ENCODE assay signal across 13 cellular contexts in the genomic region with DNA sequence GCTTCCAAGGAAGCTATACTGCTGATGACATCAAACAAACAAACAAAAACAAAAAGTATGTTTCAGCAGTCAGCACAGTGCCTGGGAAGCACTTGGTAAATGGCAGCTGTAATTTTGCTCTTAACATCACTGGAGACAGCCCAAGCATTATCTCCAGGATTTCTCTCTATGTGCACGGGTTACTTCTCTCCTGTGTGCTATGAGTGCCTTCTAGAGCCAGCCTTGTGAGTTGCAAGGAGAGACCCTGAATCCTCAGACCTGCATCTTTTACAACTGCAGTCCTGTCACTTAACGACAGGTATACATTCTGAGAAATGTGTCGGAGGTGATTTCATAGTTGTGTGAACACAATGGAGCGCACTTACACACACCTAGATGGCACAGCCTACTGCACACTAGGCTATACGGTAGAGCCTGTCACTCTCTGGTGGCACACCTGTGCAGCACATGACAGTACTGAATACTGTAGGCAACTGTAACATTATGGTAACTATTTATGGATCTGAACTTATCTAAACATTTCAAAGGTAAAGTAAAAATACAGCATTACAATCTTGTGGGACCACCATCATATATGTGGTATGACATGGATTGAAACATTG.
DNase-seq lines count a peak whose midpoint lies in the region; ATAC-seq and TF ChIP-seq lines count a peak whose summit lies in the region.
"Had no signal": no experiment of that assay in that cellular context is flagged by ENCODE, and none has a peak within 500 bp of the region (broad histone marks: within the 10 kb centered on the region; RNA-seq: fewer than 3 reads in every experiment).

No MANE protein-coding gene starts in this region.

- in situ Hi-C loops in GM13977 (cut with MboI; ENCODE audit: low pct_unique_long_range_greater_than_20kb, low sequenced_read_pairs, unreplicated experiment), result no loop called here

- no peak overlapping the region for H3K4me2 ChIP-seq in hepatocyte

- H3K36me3 ChIP-seq in RWPE2 (ENCODE audit: low read depth) (no peaks in the 10 kb centered on the region), hepatocyte (replicated peaks; ENCODE audit: insufficient read depth, low read depth) (no peaks in the 10 kb centered on the region)
- H3K36me3 ChIP-seq in effector memory CD4-positive, alpha-beta T cell (ENCODE audit: control insufficient read depth, insufficient read depth, low read length), result no peaks in the 10 kb centered on the region
- H3K36me3 ChIP-seq: spleen had no signal

- H4K20me1 ChIP-seq in hepatocyte (ENCODE audit: insufficient read depth, poor library complexity, severe bottlenecking), result no peaks in the 10 kb centered on the region

- H3K4me3 ChIP-seq in AG10803 (ENCODE audit: low read length) (no peak overlapping the region), RWPE2 (ENCODE audit: severe bottlenecking) (no peak overlapping the region), hepatocyte (no peak overlapping the region)
- no peak overlapping the region for H3K4me3 ChIP-seq in effector memory CD4-positive, alpha-beta T cell (ENCODE audit: insufficient read depth, low read depth, low read length, poor library complexity, severe bottlenecking)
- H3K4me3 ChIP-seq: spleen had no signal

- ATAC-seq in RWPE2 (ENCODE audit: low read depth), result no peak
- ATAC-seq in GM18907 (IDR thresholded peaks at IDR 0.05; ENCODE audit: unreplicated experiment), result no peak
- ATAC-seq in HG03135 (IDR thresholded peaks at IDR 0.05; ENCODE audit: unreplicated experiment), result no peak

- no peak for DNase-seq in AG10803 (ENCODE audit: low read depth)
- no peak for DNase-seq in GM13977 (ENCODE audit: low spot score)
- no peak for DNase-seq in RWPE2 (ENCODE audit: low spot score)
- DNase-seq in hepatocyte (ENCODE audit: low spot score), result peak; percentile 19
- no peak for DNase-seq in effector memory CD4-positive, alpha-beta T cell
- DNase-seq in SHP77 (lab: John Stamatoyannopoulos, UW), result no peak
- DNase-seq: activated CD4-positive, alpha-beta T cell treated with anti-CD3 and anti-CD28 coated beads, Interleukin-2, amount 10 ng/mL, durations not matched to agents 24 days and 14 days; activated naive CD8-positive, alpha-beta T cell treated with anti-CD3 and anti-CD28 coated beads for 36 hours; mesenchymal stem cell; spleen; stimulated activated naive CD4-positive, alpha-beta T cell had no signal

- 77% methylated on average over 5 of the region's 5 CpGs for WGBS in hepatocyte (ENCODE audit: low lambda C conversion rate, missing lambda C conversion rate)

- H3K27ac ChIP-seq in RWPE2 (ENCODE audit: poor library complexity, severe bottlenecking) (no peak overlapping the region), hepatocyte (no peak overlapping the region)
- H3K27ac ChIP-seq in effector memory CD4-positive, alpha-beta T cell (ENCODE audit: insufficient read depth, low read length, poor library complexity, severe bottlenecking), result no peak overlapping the region
- H3K27ac ChIP-seq: spleen had no signal

- H3K27me3 ChIP-seq in RWPE2 (ENCODE audit: insufficient read depth, poor library complexity, severe bottlenecking) (no peaks in the 10 kb centered on the region), hepatocyte (no peaks in the 10 kb centered on the region)
- H3K27me3 ChIP-seq in effector memory CD4-positive, alpha-beta T cell (replicated peaks; ENCODE audit: control insufficient read depth, insufficient read depth, low read length, poor library complexity, severe bottlenecking), result no peaks in the 10 kb centered on the region

- no peaks in the 10 kb centered on the region for H3K79me2 ChIP-seq in hepatocyte

- H3K9me2 ChIP-seq in hepatocyte (replicated peaks; ENCODE audit: insufficient read depth), result no peaks in the 10 kb centered on the region

- H3K4me1 ChIP-seq in RWPE2 (ENCODE audit: insufficient read depth, poor library complexity, severe bottlenecking), result peaks cover 12% of the 10 kb centered on the region
- H3K4me1 ChIP-seq in hepatocyte (ENCODE audit: insufficient read depth), result no peaks in the 10 kb centered on the region
- no peaks in the 10 kb centered on the region for H3K4me1 ChIP-seq in effector memory CD4-positive, alpha-beta T cell (ENCODE audit: control insufficient read depth, insufficient read depth, low read length, poor library complexity, severe bottlenecking)
- H3K4me1 ChIP-seq: spleen had no signal

- no peak overlapping the region for H2AFZ ChIP-seq in hepatocyte

- H3K9me3 ChIP-seq in RWPE2 (ENCODE audit: severe bottlenecking), result no peaks in the 10 kb centered on the region
- H3K9me3 ChIP-seq in hepatocyte (ENCODE audit: low read depth), result no peaks in the 10 kb centered on the region
- no peaks in the 10 kb centered on the region for H3K9me3 ChIP-seq in effector memory CD4-positive, alpha-beta T cell (ENCODE audit: control insufficient read depth, low read length)

- peak; percentile 37 for TF ChIP-seq CTCF in AG10803 (conservative IDR thresholded peaks at IDR 0.05; ENCODE audit: low read length)
- TF ChIP-seq CTCF in GM13977 (IDR thresholded peaks at IDR 0.05; ENCODE audit: extremely low read depth, insufficient read depth, missing control alignments), result peak; percentile 39
- TF ChIP-seq CTCF in RWPE2 (IDR thresholded peaks at IDR 0.05; ENCODE audit: poor library complexity, severe bottlenecking), result peak; percentile 71
- TF ChIP-seq CTCF in hepatocyte (IDR thresholded peaks at IDR 0.05; ENCODE audit: poor library complexity), result peak; percentile 38
